Comparison of ENCODE assay signal across 8 cellular contexts in genomic region chr11:19240420-19241259, GRCh38. TPM values are rescaled to one million over a fixed set of nuclear protein-coding genes. Genes with fewer than 3 reads are reported as not detected.
A peak's percentile ranks its signal among the peaks of the same experiment; 100 is the strongest.
DNase-seq lines count a peak whose midpoint lies in the region; ATAC-seq and TF ChIP-seq lines count a peak whose summit lies in the region.

E2F8 (minus strand) TSS chr11:19240945; CDS start chr11:19240121, 824 bp downstream.

- TF ChIP-seq CTCF in endodermal cell (conservative IDR thresholded peaks at IDR 0.05): no peak

- peak; percentile 94 for DNase-seq in COR-L47 (lab: John Stamatoyannopoulos, UW)
- peak in 75 of 76 experiments; percentile 22 to 98 (median 94) for DNase-seq in HUDEP-2 (lab: John Stamatoyannopoulos, UW; ENCODE audit: unreplicated experiment in 76 of 76)
- DNase-seq in NOMO-1 treated with dmso at 0.1 percent for 144 hours (lab: John Stamatoyannopoulos, UW; ENCODE audit: unreplicated experiment): peak; percentile 86
- peak; percentile 57 to 65 for DNase-seq in activated CD8-positive, alpha-beta memory T cell treated with anti-CD3 and anti-CD28 coated beads for 4 hours (ENCODE audit: low read depth in 2 of 2)
- DNase-seq in endodermal cell: peak; percentile 99
- peak; percentile 64 for DNase-seq in stimulated activated CD8-positive, alpha-beta memory T cell treated with anti-CD3 and anti-CD28 coated beads, Interleukin-15, amount 100 ng/mL, for 24 hours (ENCODE audit: low read depth)

- peaks cover 50% of the 10 kb centered on the region for H3K27me3 Mint-ChIP-seq in endodermal cell (ENCODE audit: insufficient read depth)

- no peaks in the 10 kb centered on the region for H3K9me3 ChIP-seq in endodermal cell (ENCODE audit: control insufficient read depth, low read length)
- H3K9me3 ChIP-seq in mesodermal cell (ENCODE audit: control insufficient read depth, low read length): no peaks in the 10 kb centered on the region

- peak within 1 kb of the TSS; percentile 62 for H3K9ac ChIP-seq in endodermal cell (ENCODE audit: extremely low read depth, low read length, poor library complexity, severe bottlenecking)

- no peak within 1 kb of the TSS for H3K27ac ChIP-seq in endodermal cell (ENCODE audit: low read depth, low read length)
- peak within 1 kb of the TSS; percentile 25 for H3K27ac ChIP-seq in mesodermal cell (ENCODE audit: low read depth, low read length, severe bottlenecking)

- H3K4me1 Mint-ChIP-seq in endodermal cell: peaks cover 13% of the 10 kb centered on the region

- H3K4me3 Mint-ChIP-seq in endodermal cell: peak within 1 kb of the TSS; percentile 78

- ATAC-seq in GM21390 (IDR thresholded peaks at IDR 0.05; ENCODE audit: unreplicated experiment): peak; percentile 86

- peak within 1 kb of the TSS; percentile 69 for H3K27ac Mint-ChIP-seq in endodermal cell

- H3K4me3 ChIP-seq in endodermal cell (ENCODE audit: low read length) (peak within 1 kb of the TSS; percentile 91), mesodermal cell (ENCODE audit: extremely low read depth, insufficient read depth, low read length, poor library complexity, severe bottlenecking) (peak within 1 kb of the TSS; percentile 63)

- H3K4me1 ChIP-seq in endodermal cell (ENCODE audit: control insufficient read depth, insufficient read depth, low read length) (no peaks in the 10 kb centered on the region), mesodermal cell (ENCODE audit: control insufficient read depth, insufficient read depth, low read length, poor library complexity, severe bottlenecking) (peaks cover 5% of the 10 kb centered on the region)

- peaks cover 18% of the 10 kb centered on the region for H3K36me3 Mint-ChIP-seq in endodermal cell (ENCODE audit: low read depth)

- peaks cover 21% of the 10 kb centered on the region for H3K36me3 ChIP-seq in endodermal cell (ENCODE audit: control insufficient read depth, insufficient read depth, low read length)
- peaks cover 15% of the 10 kb centered on the region for H3K36me3 ChIP-seq in mesodermal cell (ENCODE audit: control insufficient read depth, insufficient read depth, low read length)

- 0 to 1% methylated on average over 26 to 58 of the region's 59 CpGs for WGBS in endodermal cell (ENCODE audit: insufficient coverage in 1 of 2, insufficient read length in 1 of 2), 2 experiments
- 0 to 1% methylated on average over 37 to 42 of the region's 59 CpGs for WGBS in mesodermal cell (ENCODE audit: insufficient coverage in 2 of 2), 2 experiments

- H3K27me3 ChIP-seq in endodermal cell (ENCODE audit: control insufficient read depth, insufficient read depth, low read length, poor library complexity, severe bottlenecking): peaks cover 48% of the 10 kb centered on the region

- H3K9me3 Mint-ChIP-seq in endodermal cell: no peaks in the 10 kb centered on the region

RNA-seq across cellular contexts. Expression of gene E2F8, which starts in this region (rescaled TPM):
- 10 to 100 TPM; 10.5 to 12.2 TPM for total RNA-seq in endodermal cell
- 6.5 TPM for polyA plus RNA-seq in endodermal cell (2013, experiment 1 of 2)
- polyA plus RNA-seq in endodermal cell (2013, experiment 2 of 2): 6.0 TPM
- 3.0 TPM for polyA plus RNA-seq in mesodermal cell (2013, experiment 1 of 2)
- 4.2 TPM for polyA plus RNA-seq in mesodermal cell (2013, experiment 2 of 2)
